In the genomic region with DNA sequence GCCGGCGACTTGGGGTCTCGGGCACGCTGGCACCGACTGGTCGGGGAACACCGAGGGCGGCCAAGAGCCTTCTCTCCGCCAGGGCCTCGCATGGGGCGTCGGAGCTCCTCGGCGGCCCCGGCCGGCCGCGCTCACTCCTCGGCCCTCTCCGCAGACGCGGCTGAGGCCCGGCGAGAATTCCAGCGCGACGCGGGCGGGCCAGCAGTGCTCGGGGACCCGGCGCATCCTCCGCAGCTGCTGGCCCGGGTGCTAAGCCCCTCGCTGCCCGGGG, we compare ENCODE assay signal across 14 cellular contexts. TPM values are rescaled to one million over a fixed set of nuclear protein-coding genes. Genes with fewer than 3 reads are reported as not detected.
A peak's percentile ranks its signal among the peaks of the same experiment; 100 is the strongest.
DNase-seq lines count a peak whose midpoint lies in the region; ATAC-seq and TF ChIP-seq lines count a peak whose summit lies in the region.
"Had no signal": no experiment of that assay in that cellular context is flagged by ENCODE, and none has a peak within 500 bp of the region (broad histone marks: within the 10 kb centered on the region; RNA-seq: fewer than 3 reads in every experiment).

No MANE protein-coding gene starts in this region.

- H3K27ac ChIP-seq in spleen (peak overlapping the region; percentile 48 to 80 (median 74)), gastroesophageal sphincter (peak overlapping the region in 1 of 4 donors; percentile 55)

- H3K9me3 ChIP-seq in spleen: no peaks in the 10 kb centered on the region
- no peaks in the 10 kb centered on the region for H3K9me3 ChIP-seq in gastroesophageal sphincter

- peak; percentile 22 for TF ChIP-seq POLR2A in NB4 (IDR thresholded peaks at IDR 0.05; ENCODE audit: extremely low read depth, insufficient read length)
- TF ChIP-seq POLR2A in spleen (IDR thresholded peaks at IDR 0.05): no peak
- no peak for TF ChIP-seq POLR2A in gastroesophageal sphincter (IDR thresholded peaks at IDR 0.05)

- ATAC-seq in left ventricle myocardium superior (no peak), gastroesophageal sphincter (no peak)

- H3K27me3 ChIP-seq in spleen (replicated peaks in 1 of 7) (peaks cover 0 to 100% (median 97%) of the 10 kb centered on the region in 7 donors), gastroesophageal sphincter (peaks cover 100% of the 10 kb centered on the region)

- TF ChIP-seq EP300 in gastroesophageal sphincter (IDR thresholded peaks at IDR 0.05): no peak

- H3K4me1 ChIP-seq in spleen (peaks cover 6 to 53% (median 39%) of the 10 kb centered on the region in 6 donors), gastroesophageal sphincter (peaks cover 0 to 39% (median 5%) of the 10 kb centered on the region in 3 donors)

- DNase-seq in NCI-H748 (lab: John Stamatoyannopoulos, UW; ENCODE audit: unreplicated experiment): peak; percentile 27
- no peak for DNase-seq in NCI-H748 treated with DMSO at 0.1 percent for 48 hours (lab: John Stamatoyannopoulos, UW)
- peak; percentile 59 for DNase-seq in NB4 (ENCODE audit: low read depth)
- peak; percentile 24 for DNase-seq in left ventricle myocardium superior
- no peak for DNase-seq in spleen
- no peak for DNase-seq in NAMALWA (ENCODE audit: low spot score)
- no peak for DNase-seq in activated naive CD4-positive, alpha-beta T cell treated with Interleukin-2 at 50 U/mL for 16 hours
- DNase-seq: caudate nucleus; MM.1S; naive B cell; stimulated activated naive B cell treated with anti-CD40 and anti-IgM and Interleukin-4, amounts not matched to agents 10 μg/mL and 1 μg/mL and 100 μg/mL, for 72 hours had no signal

- H3K36me3 ChIP-seq in spleen (no peaks in the 10 kb centered on the region), gastroesophageal sphincter (no peaks in the 10 kb centered on the region)

- intact Hi-C loops in left ventricle myocardium superior (cut with micrococcal nuclease) (no loop called here), spleen (cut with DNase I; ENCODE audit: low total_unique reads) (no loop called here)

- TF ChIP-seq CTCF in NB4 (IDR thresholded peaks at IDR 0.05; ENCODE audit: low read depth, low read length) (no peak), spleen (IDR thresholded peaks at IDR 0.05 in 8 of 11, conservative IDR thresholded peaks at IDR 0.05 in 3 of 11) (no peak), gastroesophageal sphincter (IDR thresholded peaks at IDR 0.05) (no peak)

- H3K4me3 ChIP-seq in NB4 (ENCODE audit: low read depth, low read length) (peak overlapping the region; percentile 25), spleen (peak overlapping the region in 7 of 8 donors; percentile 37 to 73 (median 45)), gastroesophageal sphincter (peak overlapping the region in 1 of 2 donors; percentile 47)

- WGBS in spleen, 5 donors: 0 to 8% (median 2%) methylated on average over 5 to 36 of the region's 36 CpGs; no CpG with 5 or more reads in 1 of the 5 donors
- WGBS in gastroesophageal sphincter (ENCODE audit: low coverage in 1 of 2), 2 donors: no CpG with 5 or more reads among the region's 36 CpGs

RNA-seq across cellular contexts. Expression of a gene that starts 5.6 kb away (rescaled TPM):
- total RNA-seq in left ventricle myocardium superior: 3.6 TPM
- 10 to 100 TPM in 1 of 7 donors, 1 to 10 TPM in 3, under 1 TPM in 3; 0.23 to 10.5 (median 3.1) TPM for total RNA-seq in spleen
- under 1 TPM; 0.17 to 0.71 (median 0.61) TPM for polyA plus RNA-seq in spleen
- total RNA-seq in gastroesophageal sphincter: 1 to 10 TPM in 2 of 4 donors, under 1 TPM in 2; 0.31 to 2.7 (median 1.2) TPM
- total RNA-seq: activated CD8-positive, alpha-beta memory T cell treated with anti-CD3 and anti-CD28 coated beads for 36 hours; kidney epithelial cell had no signal

RNA-seq across cellular contexts. Expression of a gene that starts 42.8 kb away (rescaled TPM):
- total RNA-seq in left ventricle myocardium superior: not detected
- total RNA-seq in spleen: 10 to 100 TPM in 6 of 7 donors, 1 to 10 TPM in 1; 6.9 to 25.4 (median 16.5) TPM
- 1 to 10 TPM; 4.2 to 5.1 (median 4.8) TPM for polyA plus RNA-seq in spleen
- total RNA-seq in gastroesophageal sphincter: 10 to 100 TPM in 1 of 4 donors, 1 to 10 TPM in 3; 2.0 to 12.5 (median 5.6) TPM

RNA-seq across cellular contexts. Expression of a gene that starts 51.9 kb away (rescaled TPM):
- total RNA-seq in left ventricle myocardium superior (152 TPM), spleen (10 to 100 TPM in 6 of 7 donors, 1 to 10 TPM in 1; 9.2 to 19.2 (median 13.1) TPM), gastroesophageal sphincter (10 to 100 TPM; 21.9 to 51.1 (median 26.4) TPM)
- 1 to 10 TPM; 4.0 to 7.5 (median 4.3) TPM for polyA plus RNA-seq in spleen

Comparison
In these comparisons a context has a peak if more than half of its experiments do, and no peak if none do; other contexts are left out.
1. DNase-seq: peak in NCI-H748 (single experiment), NB4 (single experiment) and left ventricle myocardium superior (single experiment); none in NCI-H748 treated with DMSO at 0.1 percent for 48 hours (single experiment), spleen (single experiment), NAMALWA (single experiment) and activated naive CD4-positive, alpha-beta T cell treated with Interleukin-2 at 50 U/mL for 16 hours (single experiment).